2 cellular contexts compared by ENCODE assay signal in genomic region chr5:140660371-140660770, GRCh38. TPM values are rescaled to one million over a fixed set of nuclear protein-coding genes. Genes with fewer than 3 reads are reported as not detected.
"Had no signal": no experiment of that assay in that cellular context is flagged by ENCODE, and none has a peak within 500 bp of the region (broad histone marks: within the 10 kb centered on the region; RNA-seq: fewer than 3 reads in every experiment).

No MANE protein-coding gene starts in this region.

RNA-seq across cellular contexts. Expression of gene DND1, which starts 13.0 kb away (rescaled TPM):
- total RNA-seq: epithelial cell of proximal tubule, fibroblast of villous mesenchyme had no signal
